ENCODE assay signal across 24 cellular contexts in genomic region chr2:99801304-99801909, GRCh38.
"Had no signal": no experiment of that assay in that cellular context is flagged by ENCODE, and none has a peak within 500 bp of the region (broad histone marks: within the 10 kb centered on the region; RNA-seq: fewer than 3 reads in every experiment).

No MANE protein-coding gene starts in this region.

- H3K27me3 Mint-ChIP-seq: naive B cell; stimulated activated naive B cell treated with anti-CD40 and anti-IgM and Interleukin-4, amounts not matched to agents 10 μg/mL and 1 μg/mL and 100 μg/mL, for 72 hours had no signal

- H3K27ac ChIP-seq: colonic mucosa, esophagus squamous epithelium, gastroesophageal sphincter, parathyroid adenoma, psoas muscle, spleen, testis, tibial nerve had no signal

- H3K4me3 ChIP-seq: colonic mucosa, esophagus squamous epithelium, gastroesophageal sphincter, lung, psoas muscle, spleen, testis, tibial nerve had no signal

- H3K9me3 ChIP-seq: colonic mucosa, psoas muscle, testis had no signal

- H3K4me3 Mint-ChIP-seq: immature natural killer cell; naive B cell; nephron; stimulated activated naive B cell treated with anti-CD40 and anti-IgM and Interleukin-4, amounts not matched to agents 10 μg/mL and 1 μg/mL and 100 μg/mL, for 72 hours; stimulated activated naive CD8-positive, alpha-beta T cell treated with anti-CD3 and anti-CD28 coated beads, Interleukin-15, amount 100 ng/mL, for 72 hours had no signal

- H3K79me2 ChIP-seq: parathyroid adenoma had no signal

- H3K4me1 Mint-ChIP-seq: immature natural killer cell; nephron; stimulated activated naive CD8-positive, alpha-beta T cell treated with anti-CD3 and anti-CD28 coated beads, Interleukin-15, amount 100 ng/mL, for 72 hours had no signal

- DNase-seq: colonic mucosa; dermis blood vessel endothelial cell; esophagus squamous epithelium; foreskin fibroblast; glutamatergic neuron; immature natural killer cell; left ventricle myocardium superior; mesendoderm; naive B cell; psoas muscle; retina; spleen; stimulated activated CD4-positive, alpha-beta T cell treated with anti-CD3 and anti-CD28 coated beads, Interleukin-15, amount 100 ng/mL, for 24 hours; stimulated activated CD4-positive, alpha-beta T cell treated with anti-CD3 and anti-CD28 coated beads, Interleukin-1b, Interleukin-23, amount 100 ng/mL, for 48 hours; stimulated activated CD4-positive, alpha-beta T cell treated with anti-CD3 and anti-CD28 coated beads, Interleukin-4, amount 100 ng/mL, for 24 hours; stimulated activated naive B cell treated with anti-CD40 and anti-IgM and Interleukin-4, amounts not matched to agents 10 μg/mL and 1 μg/mL and 100 μg/mL, for 72 hours; stimulated activated naive CD8-positive, alpha-beta T cell treated with anti-CD3 and anti-CD28 coated beads, Interleukin-15, amount 100 ng/mL, for 72 hours; testis had no signal

- H3K36me3 Mint-ChIP-seq: immature natural killer cell had no signal

- H3K27me3 ChIP-seq: colonic mucosa, gastroesophageal sphincter, spleen, testis, tibial nerve had no signal

- H2AFZ ChIP-seq: parathyroid adenoma had no signal

- H3K27ac Mint-ChIP-seq: immature natural killer cell; stimulated activated naive B cell treated with anti-CD40 and anti-IgM and Interleukin-4, amounts not matched to agents 10 μg/mL and 1 μg/mL and 100 μg/mL, for 72 hours; stimulated activated naive CD8-positive, alpha-beta T cell treated with anti-CD3 and anti-CD28 coated beads, Interleukin-15, amount 100 ng/mL, for 72 hours had no signal

- H3K36me3 ChIP-seq: colonic mucosa, esophagus squamous epithelium, gastroesophageal sphincter, tibial nerve had no signal

- ATAC-seq: gastroesophageal sphincter; left ventricle myocardium superior; psoas muscle; sciatic nerve; stimulated activated naive B cell treated with anti-CD40 and anti-IgM and Interleukin-4, amounts not matched to agents 10 μg/mL and 1 μg/mL and 100 μg/mL, for 72 hours; stimulated activated naive CD8-positive, alpha-beta T cell treated with anti-CD3 and anti-CD28 coated beads, Interleukin-15, amount 100 ng/mL, for 72 hours had no signal

- H3K4me1 ChIP-seq: colonic mucosa, esophagus squamous epithelium, gastroesophageal sphincter, parathyroid adenoma, psoas muscle, testis, tibial nerve had no signal
